10 cellular contexts compared by ENCODE assay signal in the genomic region with DNA sequence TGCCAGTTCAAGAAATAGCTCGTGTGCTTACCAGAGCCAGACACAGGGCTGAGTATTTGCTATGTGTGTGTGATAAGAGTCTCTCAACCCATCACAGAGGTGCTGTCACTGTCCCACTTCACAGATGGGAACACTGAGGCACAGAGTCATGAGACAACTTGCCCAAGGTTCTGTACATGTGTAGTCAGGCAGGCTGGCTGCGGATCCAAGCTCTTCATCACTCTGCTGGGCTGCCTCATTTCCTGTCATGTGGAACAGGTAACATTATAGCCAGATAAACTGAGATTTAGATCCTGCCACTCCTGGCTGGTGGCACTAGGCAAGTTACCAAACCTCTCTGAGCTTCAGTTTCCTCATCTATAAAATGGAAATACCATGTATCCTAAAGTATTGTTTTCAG.
A peak's percentile ranks its signal among the peaks of the same experiment; 100 is the strongest.
DNase-seq lines count a peak whose midpoint lies in the region; ATAC-seq and TF ChIP-seq lines count a peak whose summit lies in the region.
"Had no signal": no experiment of that assay in that cellular context is flagged by ENCODE, and none has a peak within 500 bp of the region (broad histone marks: within the 10 kb centered on the region; RNA-seq: fewer than 3 reads in every experiment).

No MANE protein-coding gene starts in this region.

- no peaks in the 10 kb centered on the region for H3K79me2 ChIP-seq in OCI-LY1 (ENCODE audit: insufficient read depth, low read length)

- no peaks in the 10 kb centered on the region for H4K20me1 ChIP-seq in OCI-LY1 (ENCODE audit: insufficient read depth, low read length)

- no peak overlapping the region for H3K4ac ChIP-seq in neuronal stem cell (ENCODE audit: low read length)

- H2AK5ac ChIP-seq in neuronal stem cell (ENCODE audit: low read depth, low read length), result no peak overlapping the region

- H3K9me2 ChIP-seq in OCI-LY1 (ENCODE audit: low read depth, low read length), result no peaks in the 10 kb centered on the region

- no peak overlapping the region for H3K27ac ChIP-seq in CD4-positive, CD25-positive, alpha-beta regulatory T cell (ENCODE audit: insufficient read depth, low read length, poor library complexity, severe bottlenecking)
- H3K27ac ChIP-seq in OCI-LY1 (ENCODE audit: low read depth, low read length, poor library complexity, severe bottlenecking) (no peak overlapping the region), duodenal mucosa (ENCODE audit: low read depth, low read length) (peak overlapping the region; percentile 60), neuronal stem cell (replicated peaks; ENCODE audit: low read length) (no peak overlapping the region), endodermal cell (ENCODE audit: low read depth, low read length) (no peak overlapping the region), transverse colon (no peak overlapping the region)
- H3K27ac ChIP-seq: VCaP had no signal

- no peak for ATAC-seq in CD4-positive, CD25-positive, alpha-beta regulatory T cell (ENCODE audit: low read depth in 2 of 2)

- no peaks in the 10 kb centered on the region for H3K79me1 ChIP-seq in neuronal stem cell (ENCODE audit: low read depth, low read length)

- no peak overlapping the region for H2BK12ac ChIP-seq in neuronal stem cell (ENCODE audit: low read length)

- peak overlapping the region; percentile 47 for H4K91ac ChIP-seq in neuronal stem cell (ENCODE audit: low read depth, low read length, poor library complexity)

- H3K36me3 ChIP-seq in CD4-positive, CD25-positive, alpha-beta regulatory T cell (ENCODE audit: control insufficient read depth, insufficient read depth, low read length), result peaks cover 5% of the 10 kb centered on the region
- peaks cover 16% of the 10 kb centered on the region for H3K36me3 ChIP-seq in OCI-LY1 (ENCODE audit: insufficient read depth, low read length)
- no peaks in the 10 kb centered on the region for H3K36me3 ChIP-seq in duodenal mucosa (ENCODE audit: control insufficient read depth in 1 of 2, insufficient read depth in 2 of 2, low read length in 2 of 2)
- H3K36me3 ChIP-seq in neuronal stem cell (replicated peaks in 1 of 2; ENCODE audit: control insufficient read depth in 2 of 2, insufficient read depth in 2 of 2, low read length in 2 of 2), result no peaks in the 10 kb centered on the region
- peaks cover 6% of the 10 kb centered on the region for H3K36me3 ChIP-seq in endodermal cell (ENCODE audit: control insufficient read depth, insufficient read depth, low read length)
- H3K36me3 ChIP-seq in transverse colon, result no peaks in the 10 kb centered on the region

- no peak overlapping the region for H4K8ac ChIP-seq in neuronal stem cell (ENCODE audit: low read depth, low read length)

- peak overlapping the region in 2 of 3 donors; percentile 97 to 98 for H3K27ac Mint-ChIP-seq in CD4-positive, CD25-positive, alpha-beta regulatory T cell
- no peak overlapping the region for H3K27ac Mint-ChIP-seq in endodermal cell

- H3K14ac ChIP-seq in neuronal stem cell (ENCODE audit: low read length), result no peak overlapping the region

- in situ Hi-C loops in transverse colon (cut with MboI; ENCODE audit: low pct_ligation_motif_present in 1 of 4, low pct_unique_long_range_greater_than_20kb in 1 of 4, low sequenced_read_pairs in 3 of 4), result no loop called here

- H3K23ac ChIP-seq in neuronal stem cell (ENCODE audit: low read depth, low read length, poor library complexity), result no peak overlapping the region

- H3K4me1 Mint-ChIP-seq in CD4-positive, CD25-positive, alpha-beta regulatory T cell, result peaks cover 0 to 86% (median 49%) of the 10 kb centered on the region in 4 donors
- peaks cover 35% of the 10 kb centered on the region for H3K4me1 Mint-ChIP-seq in endodermal cell

- H3K36me3 Mint-ChIP-seq in CD4-positive, CD25-positive, alpha-beta regulatory T cell, result peaks cover 18% of the 10 kb centered on the region
- no peaks in the 10 kb centered on the region for H3K36me3 Mint-ChIP-seq in endodermal cell (ENCODE audit: low read depth)

- H3K4me3 ChIP-seq in CD4-positive, CD25-positive, alpha-beta regulatory T cell (ENCODE audit: low read depth, low read length), result peak overlapping the region; percentile 8
- H3K4me3 ChIP-seq in OCI-LY1 (ENCODE audit: low read depth, low read length, poor library complexity, severe bottlenecking) (peak overlapping the region; percentile 5), duodenal mucosa (ENCODE audit: low read depth in 1 of 2, low read length in 2 of 2) (no peak overlapping the region), neuronal stem cell (ENCODE audit: low read length in 2 of 2) (no peak overlapping the region), endodermal cell (ENCODE audit: low read length) (no peak overlapping the region), transverse colon (no peak overlapping the region)

- no peak for TF ChIP-seq EP300 in transverse colon (IDR thresholded peaks at IDR 0.05; ENCODE audit: low read depth)

- H2BK15ac ChIP-seq in neuronal stem cell (ENCODE audit: low read length), result no peak overlapping the region

- H3K4me3 Mint-ChIP-seq in CD4-positive, CD25-positive, alpha-beta regulatory T cell, result peak overlapping the region in 3 of 4 donors; percentile 72 to 87 (median 76)
- no peak overlapping the region for H3K4me3 Mint-ChIP-seq in endodermal cell

- no peak overlapping the region for H2BK120ac ChIP-seq in neuronal stem cell (ENCODE audit: low read depth, low read length)

- peaks cover 3% of the 10 kb centered on the region; the same call in 1 of the 2 replicates for H3F3A ChIP-seq in OCI-LY1 (ENCODE audit: insufficient read depth, low read length)

- no peaks in the 10 kb centered on the region for H3K27me3 Mint-ChIP-seq in CD4-positive, CD25-positive, alpha-beta regulatory T cell
- H3K27me3 Mint-ChIP-seq in endodermal cell (ENCODE audit: insufficient read depth), result no peaks in the 10 kb centered on the region

- no peaks in the 10 kb centered on the region for H3K27me3 ChIP-seq in CD4-positive, CD25-positive, alpha-beta regulatory T cell (ENCODE audit: control insufficient read depth, insufficient read depth, low read length)
- H3K27me3 ChIP-seq in OCI-LY1 (ENCODE audit: insufficient read depth, low read length), result no peaks in the 10 kb centered on the region
- no peaks in the 10 kb centered on the region for H3K27me3 ChIP-seq in duodenal mucosa (ENCODE audit: control insufficient read depth in 1 of 2, insufficient read depth in 2 of 2, low read length in 2 of 2)
- H3K27me3 ChIP-seq in neuronal stem cell (ENCODE audit: control insufficient read depth in 3 of 3, insufficient read depth in 3 of 3, low read depth in 1 of 3, low read length in 3 of 3), result no peaks in the 10 kb centered on the region
- no peaks in the 10 kb centered on the region for H3K27me3 ChIP-seq in endodermal cell (ENCODE audit: control insufficient read depth, insufficient read depth, low read length, poor library complexity, severe bottlenecking)
- no peaks in the 10 kb centered on the region for H3K27me3 ChIP-seq in transverse colon

- no peaks in the 10 kb centered on the region for H3K9me3 ChIP-seq in CD4-positive, CD25-positive, alpha-beta regulatory T cell (ENCODE audit: control insufficient read depth in 2 of 2, low read length in 2 of 2)
- no peaks in the 10 kb centered on the region for H3K9me3 ChIP-seq in OCI-LY1 (ENCODE audit: low read length)
- no peaks in the 10 kb centered on the region for H3K9me3 ChIP-seq in duodenal mucosa (ENCODE audit: control insufficient read depth in 1 of 2, low read length in 2 of 2)
- no peaks in the 10 kb centered on the region for H3K9me3 ChIP-seq in neuronal stem cell (replicated peaks in 1 of 2; ENCODE audit: control insufficient read depth in 2 of 2, insufficient read depth in 1 of 2, low read depth in 1 of 2, low read length in 2 of 2)
- H3K9me3 ChIP-seq in endodermal cell (ENCODE audit: control insufficient read depth, low read length), result no peaks in the 10 kb centered on the region
- H3K9me3 ChIP-seq in transverse colon, result no peaks in the 10 kb centered on the region

- peak overlapping the region; percentile 76 for H3K18ac ChIP-seq in neuronal stem cell (ENCODE audit: low read length)

- H3K4me2 ChIP-seq in OCI-LY1 (ENCODE audit: low read length) (peak overlapping the region; percentile 35; the same call in 1 of the 2 replicates), neuronal stem cell (ENCODE audit: insufficient read depth, low read length, poor library complexity, severe bottlenecking) (no peak overlapping the region)

- peaks cover 8% of the 10 kb centered on the region for H3K4me1 ChIP-seq in CD4-positive, CD25-positive, alpha-beta regulatory T cell (ENCODE audit: control insufficient read depth, insufficient read depth, low read length, poor library complexity, severe bottlenecking)
- H3K4me1 ChIP-seq in OCI-LY1 (ENCODE audit: insufficient read depth, low read length, severe bottlenecking) (no peaks in the 10 kb centered on the region), duodenal mucosa (ENCODE audit: control insufficient read depth in 1 of 2, insufficient read depth in 2 of 2, low read length in 2 of 2) (peaks cover 53 to 73% of the 10 kb centered on the region in 2 donors), neuronal stem cell (ENCODE audit: control insufficient read depth in 2 of 2, insufficient read depth in 1 of 2, low read depth in 1 of 2, low read length in 2 of 2) (peaks cover 45 to 49% of the 10 kb centered on the region in 2 donors), endodermal cell (ENCODE audit: control insufficient read depth, insufficient read depth, low read length) (peaks cover 10% of the 10 kb centered on the region), transverse colon (peaks cover 47 to 92% (median 69%) of the 10 kb centered on the region in 4 donors)

- H2BK5ac ChIP-seq in neuronal stem cell (ENCODE audit: low read length), result no peak overlapping the region

- no peak for TF ChIP-seq CTCF in OCI-LY1 (IDR thresholded peaks at IDR 0.05; ENCODE audit: low read length)
- no peak for TF ChIP-seq CTCF in endodermal cell (conservative IDR thresholded peaks at IDR 0.05)
- TF ChIP-seq CTCF in transverse colon (IDR thresholded peaks at IDR 0.05), result no peak

- no CpG with 5 or more reads among the region's 2 CpGs for WGBS in neuronal stem cell (ENCODE audit: extremely low coverage in 2 of 2, insufficient read length in 2 of 2, insufficient replicate concordance in 1 of 2), 2 donors
- 96 to 100% methylated on average over 1 to 2 of the region's 2 CpGs for WGBS in endodermal cell (ENCODE audit: insufficient coverage in 1 of 2, insufficient read length in 1 of 2), 2 experiments
- 86% methylated on average over 2 of the region's 2 CpGs; no CpG with 5 or more reads in 1 of the 2 donors for WGBS in transverse colon (ENCODE audit: low coverage in 1 of 2), 2 donors

- DNase-seq in CD4-positive, CD25-positive, alpha-beta regulatory T cell, result peak in 1 of 3 donors; percentile 46
- DNase-seq in neuronal stem cell (ENCODE audit: low spot score), result no peak
- no peak for DNase-seq in NCI-H2196 (lab: John Stamatoyannopoulos, UW; ENCODE audit: unreplicated experiment)
- DNase-seq in iPS-NIHi7 (ENCODE audit: extremely low spot score), result no peak
- DNase-seq in endodermal cell, result no peak
- DNase-seq in transverse colon, result no peak
- DNase-seq: Calu3 had no signal

- no peak for TF ChIP-seq POLR2A in transverse colon (IDR thresholded peaks at IDR 0.05)

- H3K9ac ChIP-seq in OCI-LY1 (ENCODE audit: low read length) (peak overlapping the region; percentile 28; the same call in 1 of the 2 replicates), duodenal mucosa (ENCODE audit: low read depth in 1 of 2, low read length in 2 of 2) (no peak overlapping the region), neuronal stem cell (ENCODE audit: low read depth, low read length, poor library complexity) (no peak overlapping the region), endodermal cell (ENCODE audit: extremely low read depth, low read length, poor library complexity, severe bottlenecking) (no peak overlapping the region)

- no peaks in the 10 kb centered on the region for H3K9me3 Mint-ChIP-seq in CD4-positive, CD25-positive, alpha-beta regulatory T cell
- H3K9me3 Mint-ChIP-seq in endodermal cell, result no peaks in the 10 kb centered on the region

- no peak overlapping the region for H2AFZ ChIP-seq in OCI-LY1 (ENCODE audit: low read length)
- no peak overlapping the region for H2AFZ ChIP-seq in neuronal stem cell (ENCODE audit: low read length)

- intact Hi-C loops in transverse colon (cut with DNase I; ENCODE audit: low total_unique reads), result no loop called here

Comparison
In these comparisons a context has a peak if more than half of its experiments do, and no peak if none do; other contexts are left out.
1. H3K4me3 ChIP-seq: peak in CD4-positive, CD25-positive, alpha-beta regulatory T cell (single experiment) and OCI-LY1 (single experiment); none in duodenal mucosa (0 of 2), neuronal stem cell (0 of 2), endodermal cell (single experiment) and transverse colon (0 of 4).